ENCODE assay signal across 8 cellular contexts in the genomic region with DNA sequence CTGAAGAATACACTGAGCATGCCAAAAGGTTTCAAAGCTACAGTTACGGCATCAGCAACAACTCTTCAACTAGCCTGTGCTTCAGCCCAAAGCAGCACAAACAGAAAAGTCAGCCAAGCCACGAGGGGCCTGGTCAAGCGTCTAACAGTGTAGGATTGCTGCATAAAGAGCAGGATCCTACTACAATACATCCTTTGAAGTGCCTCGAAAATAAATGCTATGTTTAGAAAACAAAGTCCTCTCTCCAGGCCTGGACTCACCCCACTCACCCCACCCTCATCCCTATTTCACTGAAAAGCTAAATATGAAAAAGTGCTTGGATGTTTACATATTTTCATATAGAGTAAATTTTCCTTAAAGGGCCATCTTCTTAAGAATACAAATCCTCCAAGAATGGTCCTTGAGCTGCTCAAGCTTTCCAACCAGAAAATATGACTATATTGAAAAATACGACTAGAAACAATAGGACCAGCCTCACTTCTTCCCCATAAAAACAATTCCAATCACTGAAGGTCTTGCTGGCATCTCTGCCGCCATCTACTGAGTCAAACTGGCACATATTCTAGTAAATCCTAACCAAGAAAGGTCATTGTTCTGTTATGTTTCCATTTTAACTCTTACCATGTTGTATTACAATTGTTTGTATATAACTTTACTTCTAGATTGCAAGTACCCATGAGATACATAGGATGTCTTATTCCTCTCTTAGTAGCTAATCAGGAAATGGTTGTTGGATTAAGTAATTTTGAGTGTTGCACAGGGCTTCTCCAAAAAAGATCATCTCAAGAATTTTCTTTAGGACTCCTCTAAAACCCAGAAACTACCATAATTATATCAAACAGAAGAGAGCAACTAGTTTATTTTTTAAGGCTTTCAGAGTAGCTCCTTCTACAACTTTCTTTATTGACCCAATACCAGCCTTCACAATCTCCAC.
DNase-seq lines count a peak whose midpoint lies in the region; ATAC-seq and TF ChIP-seq lines count a peak whose summit lies in the region.

No MANE protein-coding gene starts in this region.

- DNase-seq in AG09309 (ENCODE audit: low read depth) (peak; percentile 46), M059J (ENCODE audit: low read depth) (peak; percentile 69), SHP77 (lab: John Stamatoyannopoulos, UW) (peak; percentile 77 to 84), left colon (peak in 1 of 2 donors; percentile 62)
- DNase-seq in central memory CD4-positive, alpha-beta T cell = peak; percentile 36
- no peak for DNase-seq in stimulated activated effector memory CD8-positive, alpha-beta T cell treated with anti-CD3 and anti-CD28 coated beads, Interleukin-12 subunit alpha, Interleukin-12 subunit beta, amount 100 ng/mL, for 72 hours (ENCODE audit: low spot score in 2 of 2)

- no peak overlapping the region for H3K27ac Mint-ChIP-seq in stimulated activated effector memory CD8-positive, alpha-beta T cell treated with anti-CD3 and anti-CD28 coated beads, Interleukin-12 subunit alpha, Interleukin-12 subunit beta, amount 100 ng/mL, for 72 hours

- H3K4me3 Mint-ChIP-seq in stimulated activated effector memory CD8-positive, alpha-beta T cell treated with anti-CD3 and anti-CD28 coated beads, Interleukin-12 subunit alpha, Interleukin-12 subunit beta, amount 100 ng/mL, for 72 hours = no peak overlapping the region

- no peaks in the 10 kb centered on the region for H3K9me3 Mint-ChIP-seq in stimulated activated effector memory CD8-positive, alpha-beta T cell treated with anti-CD3 and anti-CD28 coated beads, Interleukin-12 subunit alpha, Interleukin-12 subunit beta, amount 100 ng/mL, for 72 hours

- no peaks in the 10 kb centered on the region for H3K36me3 Mint-ChIP-seq in stimulated activated effector memory CD8-positive, alpha-beta T cell treated with anti-CD3 and anti-CD28 coated beads, Interleukin-12 subunit alpha, Interleukin-12 subunit beta, amount 100 ng/mL, for 72 hours

- intact Hi-C loops in left colon (cut with DNase I, micrococcal nuclease) = loop anchor here in 1 of 2 donors (5.0 kb wide), 1 partner anchor 121 kb away; no protein-coding TSS in a partner anchor

- ATAC-seq in left colon (peak; percentile 65), HG03457 (IDR thresholded peaks at IDR 0.05; ENCODE audit: unreplicated experiment) (no peak)
- ATAC-seq in stimulated activated effector memory CD8-positive, alpha-beta T cell treated with anti-CD3 and anti-CD28 coated beads, Interleukin-12 subunit alpha, Interleukin-12 subunit beta, amount 100 ng/mL, for 72 hours = peak; percentile 32

- H3K4me3 ChIP-seq in AG09309 (ENCODE audit: control insufficient read depth, low read depth, low read length) = no peak overlapping the region

- H3K4me1 Mint-ChIP-seq in stimulated activated effector memory CD8-positive, alpha-beta T cell treated with anti-CD3 and anti-CD28 coated beads, Interleukin-12 subunit alpha, Interleukin-12 subunit beta, amount 100 ng/mL, for 72 hours = no peaks in the 10 kb centered on the region

- TF ChIP-seq CTCF in AG09309 (IDR thresholded peaks at IDR 0.05; ENCODE audit: control insufficient read depth, insufficient read depth, low read depth, low read length, missing control alignments) = peak; percentile 76
- TF ChIP-seq CTCF in GM12872 (IDR thresholded peaks at IDR 0.05; ENCODE audit: insufficient read depth, low read depth, low read length) = peak; percentile 70

Comparison
In these comparisons a context has a peak if more than half of its experiments do, and no peak if none do; other contexts are left out.
1. DNase-seq: peak in AG09309 (single experiment), M059J (single experiment), SHP77 (2 of 2) and central memory CD4-positive, alpha-beta T cell (single experiment); none in stimulated activated effector memory CD8-positive, alpha-beta T cell treated with anti-CD3 and anti-CD28 coated beads, Interleukin-12 subunit alpha, Interleukin-12 subunit beta, amount 100 ng/mL, for 72 hours (0 of 2).